Comparison of ENCODE assay signal across 1 cellular context in the genomic region with DNA sequence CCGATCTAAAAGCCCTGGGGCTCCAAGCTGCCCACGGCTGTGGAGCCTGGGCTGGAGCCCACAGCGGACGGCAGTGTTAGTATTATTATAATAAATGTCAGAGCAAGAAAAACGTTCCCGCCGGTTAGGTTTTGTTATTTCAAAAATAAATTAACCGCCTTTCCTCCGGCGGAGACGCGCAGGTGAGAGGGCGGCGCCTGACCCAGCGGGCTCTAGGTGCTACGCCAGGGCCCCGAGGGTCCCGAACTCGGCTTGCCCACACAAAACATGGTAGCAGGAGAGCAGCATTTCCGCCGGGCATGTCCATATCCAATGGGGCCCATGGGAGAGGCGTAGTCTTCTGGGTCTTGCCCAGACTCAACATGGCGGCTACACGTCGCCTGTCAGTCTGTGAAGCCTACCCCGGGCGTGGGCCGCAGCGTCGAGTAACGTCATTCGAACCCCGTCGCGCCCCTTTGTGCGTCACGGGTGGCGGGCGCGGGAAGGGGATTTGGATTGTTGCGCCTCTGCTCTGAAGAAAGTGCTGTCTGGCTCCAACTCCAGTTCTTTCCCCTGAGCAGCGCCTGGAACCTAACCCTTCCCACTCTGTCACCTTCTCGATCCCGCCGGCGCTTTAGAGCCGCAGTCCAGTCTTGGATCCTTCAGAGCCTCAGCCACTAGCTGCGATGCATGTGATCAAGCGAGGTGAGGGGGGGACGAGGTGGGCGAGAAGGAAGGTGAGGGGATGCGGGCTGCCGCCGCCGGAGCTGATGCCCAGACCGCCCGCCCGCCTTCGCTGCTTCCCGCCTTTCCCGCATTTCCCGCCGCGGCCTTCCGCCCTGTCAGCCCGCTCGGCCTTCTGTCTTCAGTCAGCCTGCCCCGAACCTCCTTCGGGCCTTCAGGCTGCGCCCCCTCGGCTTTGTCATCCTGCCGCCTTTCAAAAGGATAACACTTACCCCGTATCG.
A peak's percentile ranks its signal among the peaks of the same experiment; 100 is the strongest.
TF ChIP-seq lines count a peak whose summit lies in the region.

TSS of gene RRM1 (plus strand) at position 452 of the 944 bp plus-strand sequence. CDS start at position 666, 214 bp downstream.

TF ChIP-seq in WTC11, 78 proteins besides CTCF, POLR2A, EP300 and RAD21 (continued from another document and continues in another):
- TF ChIP-seq, protein P1, sequence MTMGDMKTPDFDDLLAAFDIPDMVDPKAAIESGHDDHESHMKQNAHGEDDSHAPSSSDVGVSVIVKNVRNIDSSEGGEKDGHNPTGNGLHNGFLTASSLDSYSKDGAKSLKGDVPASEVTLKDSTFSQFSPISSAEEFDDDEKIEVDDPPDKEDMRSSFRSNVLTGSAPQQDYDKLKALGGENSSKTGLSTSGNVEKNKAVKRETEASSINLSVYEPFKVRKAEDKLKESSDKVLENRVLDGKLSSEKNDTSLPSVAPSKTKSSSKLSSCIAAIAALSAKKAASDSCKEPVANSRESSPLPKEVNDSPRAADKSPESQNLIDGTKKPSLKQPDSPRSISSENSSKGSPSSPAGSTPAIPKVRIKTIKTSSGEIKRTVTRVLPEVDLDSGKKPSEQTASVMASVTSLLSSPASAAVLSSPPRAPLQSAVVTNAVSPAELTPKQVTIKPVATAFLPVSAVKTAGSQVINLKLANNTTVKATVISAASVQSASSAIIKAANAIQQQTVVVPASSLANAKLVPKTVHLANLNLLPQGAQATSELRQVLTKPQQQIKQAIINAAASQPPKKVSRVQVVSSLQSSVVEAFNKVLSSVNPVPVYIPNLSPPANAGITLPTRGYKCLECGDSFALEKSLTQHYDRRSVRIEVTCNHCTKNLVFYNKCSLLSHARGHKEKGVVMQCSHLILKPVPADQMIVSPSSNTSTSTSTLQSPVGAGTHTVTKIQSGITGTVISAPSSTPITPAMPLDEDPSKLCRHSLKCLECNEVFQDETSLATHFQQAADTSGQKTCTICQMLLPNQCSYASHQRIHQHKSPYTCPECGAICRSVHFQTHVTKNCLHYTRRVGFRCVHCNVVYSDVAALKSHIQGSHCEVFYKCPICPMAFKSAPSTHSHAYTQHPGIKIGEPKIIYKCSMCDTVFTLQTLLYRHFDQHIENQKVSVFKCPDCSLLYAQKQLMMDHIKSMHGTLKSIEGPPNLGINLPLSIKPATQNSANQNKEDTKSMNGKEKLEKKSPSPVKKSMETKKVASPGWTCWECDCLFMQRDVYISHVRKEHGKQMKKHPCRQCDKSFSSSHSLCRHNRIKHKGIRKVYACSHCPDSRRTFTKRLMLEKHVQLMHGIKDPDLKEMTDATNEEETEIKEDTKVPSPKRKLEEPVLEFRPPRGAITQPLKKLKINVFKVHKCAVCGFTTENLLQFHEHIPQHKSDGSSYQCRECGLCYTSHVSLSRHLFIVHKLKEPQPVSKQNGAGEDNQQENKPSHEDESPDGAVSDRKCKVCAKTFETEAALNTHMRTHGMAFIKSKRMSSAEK (CRISPR knock-in tag; IDR thresholded peaks at IDR 0.05; ENCODE audit: borderline replicate concordance) = no peak
- TF ChIP-seq IRF2 (CRISPR knock-in tag; IDR thresholded peaks at IDR 0.05; ENCODE audit: borderline replicate concordance, low read depth) (no peak), SMAD3 (CRISPR knock-in tag; IDR thresholded peaks at IDR 0.05; ENCODE audit: borderline replicate concordance) (no peak), SP1 (CRISPR knock-in tag; conservative IDR thresholded peaks at IDR 0.05) (peak; percentile 93), HMGXB4 (CRISPR knock-in tag; IDR thresholded peaks at IDR 0.05) (0 out of 2 replicates have a peak, but pooled peaks have one; percentile 55), ZBTB21 (CRISPR knock-in tag; IDR thresholded peaks at IDR 0.05; ENCODE audit: borderline replicate concordance) (peak; percentile 99), FOXK1 (CRISPR knock-in tag; IDR thresholded peaks at IDR 0.05) (peak; percentile 95), ZNF425 (CRISPR knock-in tag; conservative IDR thresholded peaks at IDR 0.05) (no peak), HMGA2 (CRISPR knock-in tag; IDR thresholded peaks at IDR 0.05) (no peak), ZNF263 (CRISPR knock-in tag; IDR thresholded peaks at IDR 0.05; ENCODE audit: low read depth) (no peak), ARID4B (CRISPR knock-in tag; IDR thresholded peaks at IDR 0.05; ENCODE audit: borderline replicate concordance) (peak; percentile 51; the same call in 1 of the 2 replicates), CDX4 (CRISPR knock-in tag; IDR thresholded peaks at IDR 0.05; ENCODE audit: borderline replicate concordance) (no peak), PRDM15 (CRISPR knock-in tag; IDR thresholded peaks at IDR 0.05) (no peak), MYBL2 (CRISPR knock-in tag; IDR thresholded peaks at IDR 0.05) (peak; percentile 60; the same call in 1 of the 2 replicates), EMX1 (CRISPR knock-in tag; IDR thresholded peaks at IDR 0.05) (0 out of 2 replicates have a peak, but pooled peaks have one; percentile 40), TEAD4 (CRISPR knock-in tag; IDR thresholded peaks at IDR 0.05) (no peak), JAZF1 (CRISPR knock-in tag; IDR thresholded peaks at IDR 0.05) (no peak), MLX (CRISPR knock-in tag; IDR thresholded peaks at IDR 0.05) (no peak)
- TF ChIP-seq, protein P2, sequence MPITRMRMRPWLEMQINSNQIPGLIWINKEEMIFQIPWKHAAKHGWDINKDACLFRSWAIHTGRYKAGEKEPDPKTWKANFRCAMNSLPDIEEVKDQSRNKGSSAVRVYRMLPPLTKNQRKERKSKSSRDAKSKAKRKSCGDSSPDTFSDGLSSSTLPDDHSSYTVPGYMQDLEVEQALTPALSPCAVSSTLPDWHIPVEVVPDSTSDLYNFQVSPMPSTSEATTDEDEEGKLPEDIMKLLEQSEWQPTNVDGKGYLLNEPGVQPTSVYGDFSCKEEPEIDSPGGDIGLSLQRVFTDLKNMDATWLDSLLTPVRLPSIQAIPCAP (CRISPR knock-in tag; IDR thresholded peaks at IDR 0.05) = no peak
- TF ChIP-seq, protein P3, sequence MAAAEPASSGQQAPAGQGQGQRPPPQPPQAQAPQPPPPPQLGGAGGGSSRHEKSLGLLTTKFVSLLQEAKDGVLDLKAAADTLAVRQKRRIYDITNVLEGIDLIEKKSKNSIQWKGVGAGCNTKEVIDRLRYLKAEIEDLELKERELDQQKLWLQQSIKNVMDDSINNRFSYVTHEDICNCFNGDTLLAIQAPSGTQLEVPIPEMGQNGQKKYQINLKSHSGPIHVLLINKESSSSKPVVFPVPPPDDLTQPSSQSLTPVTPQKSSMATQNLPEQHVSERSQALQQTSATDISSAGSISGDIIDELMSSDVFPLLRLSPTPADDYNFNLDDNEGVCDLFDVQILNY (CRISPR knock-in tag; IDR thresholded peaks at IDR 0.05) = peak; percentile 97
- TF ChIP-seq, protein P4, sequence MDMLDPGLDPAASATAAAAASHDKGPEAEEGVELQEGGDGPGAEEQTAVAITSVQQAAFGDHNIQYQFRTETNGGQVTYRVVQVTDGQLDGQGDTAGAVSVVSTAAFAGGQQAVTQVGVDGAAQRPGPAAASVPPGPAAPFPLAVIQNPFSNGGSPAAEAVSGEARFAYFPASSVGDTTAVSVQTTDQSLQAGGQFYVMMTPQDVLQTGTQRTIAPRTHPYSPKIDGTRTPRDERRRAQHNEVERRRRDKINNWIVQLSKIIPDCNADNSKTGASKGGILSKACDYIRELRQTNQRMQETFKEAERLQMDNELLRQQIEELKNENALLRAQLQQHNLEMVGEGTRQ (CRISPR knock-in tag; IDR thresholded peaks at IDR 0.05) = peak; percentile 50
- TF ChIP-seq, protein P5, sequence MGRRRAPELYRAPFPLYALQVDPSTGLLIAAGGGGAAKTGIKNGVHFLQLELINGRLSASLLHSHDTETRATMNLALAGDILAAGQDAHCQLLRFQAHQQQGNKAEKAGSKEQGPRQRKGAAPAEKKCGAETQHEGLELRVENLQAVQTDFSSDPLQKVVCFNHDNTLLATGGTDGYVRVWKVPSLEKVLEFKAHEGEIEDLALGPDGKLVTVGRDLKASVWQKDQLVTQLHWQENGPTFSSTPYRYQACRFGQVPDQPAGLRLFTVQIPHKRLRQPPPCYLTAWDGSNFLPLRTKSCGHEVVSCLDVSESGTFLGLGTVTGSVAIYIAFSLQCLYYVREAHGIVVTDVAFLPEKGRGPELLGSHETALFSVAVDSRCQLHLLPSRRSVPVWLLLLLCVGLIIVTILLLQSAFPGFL (CRISPR knock-in tag; IDR thresholded peaks at IDR 0.05; ENCODE audit: borderline replicate concordance) = no peak
